Comparison of ENCODE assay signal across 21 cellular contexts in the genomic region with DNA sequence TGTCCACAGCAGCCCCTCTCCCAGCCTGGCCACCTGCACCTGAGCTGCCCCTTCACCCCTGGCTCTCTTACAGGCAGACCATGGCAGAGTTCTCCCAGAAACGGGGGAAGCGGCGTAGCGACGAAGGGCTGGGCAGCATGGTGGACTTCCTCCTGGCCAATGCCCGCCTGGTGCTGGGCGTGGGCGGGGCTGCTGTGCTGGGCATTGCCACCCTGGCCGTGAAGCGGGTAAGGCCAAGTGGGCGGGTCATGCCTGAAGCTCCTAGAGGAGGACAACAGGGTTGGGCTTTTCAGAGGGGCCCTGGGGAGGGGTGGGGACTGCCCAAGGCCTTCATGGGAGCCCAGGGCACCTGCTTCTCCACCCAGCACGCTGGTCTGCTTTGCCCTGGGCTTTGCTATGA. TPM values are rescaled to one million over a fixed set of nuclear protein-coding genes. Genes with fewer than 3 reads are reported as not detected.
A peak's percentile ranks its signal among the peaks of the same experiment; 100 is the strongest.
DNase-seq lines count a peak whose midpoint lies in the region; ATAC-seq, FAIRE-seq and TF ChIP-seq lines count a peak whose summit lies in the region.
"Had no signal": no experiment of that assay in that cellular context is flagged by ENCODE, and none has a peak within 500 bp of the region (broad histone marks: within the 10 kb centered on the region; RNA-seq: fewer than 3 reads in every experiment).

No MANE protein-coding gene starts in this region.

- peaks cover 29% of the 10 kb centered on the region for H3K36me3 ChIP-seq in DND-41 (ENCODE audit: insufficient read depth, low read length)
- H3K36me3 ChIP-seq in lower lobe of right lung: peaks cover 28% of the 10 kb centered on the region
- peaks cover 35 to 41% (median 39%) of the 10 kb centered on the region in 3 donors for H3K36me3 ChIP-seq in skeletal muscle tissue (ENCODE audit: control insufficient read depth in 3 of 3, insufficient read depth in 3 of 3, low read length in 3 of 3)
- H3K36me3 ChIP-seq: SJCRH30 had no signal

- no peak overlapping the region for H3K27ac ChIP-seq in DND-41 (ENCODE audit: low read length)
- no peak overlapping the region for H3K27ac ChIP-seq in lower lobe of right lung
- H3K27ac ChIP-seq in skeletal muscle tissue (ENCODE audit: low read depth, low read length): peak overlapping the region; percentile 100
- H3K27ac ChIP-seq: SJCRH30 had no signal

- no peaks in the 10 kb centered on the region for H3K9me3 ChIP-seq in DND-41 (ENCODE audit: insufficient read depth, low read length, severe bottlenecking)
- no peaks in the 10 kb centered on the region for H3K9me3 ChIP-seq in lower lobe of right lung
- no peaks in the 10 kb centered on the region for H3K9me3 ChIP-seq in skeletal muscle tissue (ENCODE audit: control insufficient read depth in 3 of 3, low read length in 3 of 3)
- H3K9me3 ChIP-seq: SJCRH30 had no signal

- H3K27me3 ChIP-seq in DND-41 (ENCODE audit: insufficient read depth, low read length, poor library complexity): no peaks in the 10 kb centered on the region
- no peaks in the 10 kb centered on the region for H3K27me3 ChIP-seq in lower lobe of right lung (ENCODE audit: low read depth)
- no peaks in the 10 kb centered on the region for H3K27me3 ChIP-seq in skeletal muscle tissue (ENCODE audit: control insufficient read depth in 3 of 3, insufficient read depth in 3 of 3, low read length in 3 of 3)
- H3K27me3 ChIP-seq: SJCRH30 had no signal

- TF ChIP-seq CTCF in DND-41 (IDR thresholded peaks at IDR 0.05; ENCODE audit: borderline replicate concordance, extremely low read depth, low read length, poor library complexity, severe bottlenecking) (no peak), lower lobe of right lung (IDR thresholded peaks at IDR 0.05) (no peak), D721Med (IDR thresholded peaks at IDR 0.05; ENCODE audit: insufficient read depth, missing control alignments) (no peak)

- peaks cover 10% of the 10 kb centered on the region for H3K36me3 Mint-ChIP-seq in activated T-helper 17 cell treated with anti-CD3 and anti-CD28 coated beads, Interleukin-2, amount 50 U/mL, for 72 hours (ENCODE audit: low read depth)

- peaks cover 41% of the 10 kb centered on the region for H3K4me1 ChIP-seq in DND-41 (ENCODE audit: insufficient read depth, low read length)
- H3K4me1 ChIP-seq in lower lobe of right lung: peaks cover 37% of the 10 kb centered on the region
- peaks cover 51 to 64% (median 60%) of the 10 kb centered on the region in 3 donors for H3K4me1 ChIP-seq in skeletal muscle tissue (ENCODE audit: control insufficient read depth in 3 of 3, insufficient read depth in 3 of 3, low read length in 3 of 3)

- no peaks in the 10 kb centered on the region for H3K9me3 Mint-ChIP-seq in activated T-helper 17 cell treated with anti-CD3 and anti-CD28 coated beads, Interleukin-2, amount 50 U/mL, for 72 hours
- H3K9me3 Mint-ChIP-seq: memory B cell; naive thymus-derived CD8-positive, alpha-beta T cell had no signal

- H3K27me3 Mint-ChIP-seq in activated T-helper 17 cell treated with anti-CD3 and anti-CD28 coated beads, Interleukin-2, amount 50 U/mL, for 72 hours: no peaks in the 10 kb centered on the region
- H3K27me3 Mint-ChIP-seq: memory B cell; naive thymus-derived CD8-positive, alpha-beta T cell had no signal

- DNase-seq in DND-41: no peak
- DNase-seq in lower lobe of right lung: peak; percentile 81
- no peak for DNase-seq in dermis blood vessel endothelial cell
- no peak for DNase-seq in GOT3 (lab: John Stamatoyannopoulos, UW)
- DNase-seq in D721Med (ENCODE audit: insufficient read length, low spot score): no peak
- DNase-seq: activated CD4-positive, alpha-beta T cell treated with anti-CD3 and anti-CD28 coated beads, Interleukin-2, amount 50 U/mL, for 48 hours; amniotic stem cell; COR-L47; NCI-H1436 treated with DMSO at 0.1 percent for 48 hours; NCI-H2171; NCI-H526; SJCRH30; stimulated activated CD4-positive, alpha-beta T cell treated with anti-CD3 and anti-CD28 coated beads, Interleukin-12 subunit alpha, Interleukin-12 subunit beta, amount 100 ng/mL, for 4 hours; stimulated activated CD8-positive, alpha-beta memory T cell treated with anti-CD3 and anti-CD28 coated beads, Interleukin-4, amount 100 ng/mL, for 48 hours had no signal

- H3K9ac ChIP-seq in DND-41 (ENCODE audit: low read depth, low read length) (0 out of 2 replicates have a peak overlapping the region, but pooled peaks have one; percentile 68), skeletal muscle tissue (ENCODE audit: low read depth in 1 of 3, low read length in 3 of 3) (peak overlapping the region; percentile 98 to 100 (median 100))

- FAIRE-seq in D721Med (lab: Jason Lieb, UNC): no peak
- FAIRE-seq: endometrium, H54 had no signal

- no peaks in the 10 kb centered on the region for H3K4me1 Mint-ChIP-seq in activated T-helper 17 cell treated with anti-CD3 and anti-CD28 coated beads, Interleukin-2, amount 50 U/mL, for 72 hours

- no peak overlapping the region for H3K4me3 Mint-ChIP-seq in activated T-helper 17 cell treated with anti-CD3 and anti-CD28 coated beads, Interleukin-2, amount 50 U/mL, for 72 hours

- peak overlapping the region; percentile 75 for H3K27ac Mint-ChIP-seq in activated T-helper 17 cell treated with anti-CD3 and anti-CD28 coated beads, Interleukin-2, amount 50 U/mL, for 72 hours
- H3K27ac Mint-ChIP-seq: memory B cell had no signal

- no peak overlapping the region for H3K4me3 ChIP-seq in DND-41 (ENCODE audit: low read depth in 1 of 2, low read length in 2 of 2)
- no peak overlapping the region for H3K4me3 ChIP-seq in lower lobe of right lung
- peak overlapping the region in 2 of 3 donors; percentile 92 to 93 for H3K4me3 ChIP-seq in skeletal muscle tissue (ENCODE audit: low read length in 3 of 3)
- H3K4me3 ChIP-seq: SJCRH30 had no signal

- peaks cover 9% of the 10 kb centered on the region for H4K20me1 ChIP-seq in DND-41 (ENCODE audit: insufficient read depth, low read length)

- H2AFZ ChIP-seq in DND-41 (ENCODE audit: low read depth, low read length): no peak overlapping the region

- peak overlapping the region; percentile 86; the same call in 1 of the 2 replicates for H3K4me2 ChIP-seq in DND-41 (ENCODE audit: insufficient read depth, low read length)

- H3K79me2 ChIP-seq in DND-41 (ENCODE audit: insufficient read depth, low read length): peaks cover 29% of the 10 kb centered on the region

- ATAC-seq in DND-41 (ENCODE audit: insufficient read depth, low read depth) (no peak), lower lobe of right lung (no peak), GM21367 (IDR thresholded peaks at IDR 0.05; ENCODE audit: unreplicated experiment) (no peak)
- no peak for ATAC-seq in activated T-helper 17 cell treated with anti-CD3 and anti-CD28 coated beads, Interleukin-2, amount 50 U/mL, for 72 hours (replicated peaks)
- ATAC-seq: naive thymus-derived CD8-positive, alpha-beta T cell had no signal

- intact Hi-C loops in lower lobe of right lung (cut with DNase I): no loop called here

RNA-seq across cellular contexts. Expression of gene MIEF2, which starts 2.2 kb away (rescaled TPM):
- total RNA-seq in activated T-helper 17 cell treated with anti-CD3 and anti-CD28 coated beads, Interleukin-2, amount 50 U/mL, for 72 hours: 10 to 100 TPM in 1 of 2 donors, 1 to 10 TPM in 1; 5.0 to 15.2 TPM
- 9.5 TPM for total RNA-seq in lower lobe of right lung
- 23.0 TPM for total RNA-seq in skeletal muscle tissue
- 22.4 and 22.6 TPM in 2 replicates for total RNA-seq in dermis blood vessel endothelial cell

RNA-seq across cellular contexts. Expression of gene FLII, which starts 4.1 kb away (rescaled TPM):
- 100 to 1,000 TPM; 247 to 307 TPM for total RNA-seq in activated T-helper 17 cell treated with anti-CD3 and anti-CD28 coated beads, Interleukin-2, amount 50 U/mL, for 72 hours
- total RNA-seq in lower lobe of right lung (327 TPM), skeletal muscle tissue (193 TPM), dermis blood vessel endothelial cell (409 and 588 TPM in 2 replicates)

RNA-seq across cellular contexts. Expression of gene LLGL1, which starts 37.2 kb away (rescaled TPM):
- total RNA-seq in activated T-helper 17 cell treated with anti-CD3 and anti-CD28 coated beads, Interleukin-2, amount 50 U/mL, for 72 hours: 10 to 100 TPM; 19.5 to 22.3 TPM
- total RNA-seq in lower lobe of right lung: 12.0 TPM
- 15.1 TPM for total RNA-seq in skeletal muscle tissue
- total RNA-seq in dermis blood vessel endothelial cell: 27.9 and 40.0 TPM in 2 replicates

RNA-seq across cellular contexts. Expression of gene TOP3A, which starts 52.2 kb away (rescaled TPM):
- 10 to 100 TPM; 69.7 to 81.6 TPM for total RNA-seq in activated T-helper 17 cell treated with anti-CD3 and anti-CD28 coated beads, Interleukin-2, amount 50 U/mL, for 72 hours
- total RNA-seq in lower lobe of right lung: 31.2 TPM
- total RNA-seq in skeletal muscle tissue: 21.9 TPM
- 26.8 and 47.0 TPM in 2 replicates for total RNA-seq in dermis blood vessel endothelial cell

RNA-seq across cellular contexts. Expression of gene SMCR8, which starts 52.5 kb away (rescaled TPM):
- total RNA-seq in activated T-helper 17 cell treated with anti-CD3 and anti-CD28 coated beads, Interleukin-2, amount 50 U/mL, for 72 hours: 10 to 100 TPM; 21.7 to 25.5 TPM
- 30.1 TPM for total RNA-seq in lower lobe of right lung
- total RNA-seq in skeletal muscle tissue: 8.9 TPM
- 18.7 and 28.8 TPM in 2 replicates for total RNA-seq in dermis blood vessel endothelial cell

Comparison
In these comparisons a context has a peak if more than half of its experiments do, and no peak if none do; other contexts are left out.
1. H3K4me3 ChIP-seq: peak in skeletal muscle tissue (2 of 3); none in DND-41 (0 of 2) and lower lobe of right lung (single experiment).